In genomic region chrX:123450217-123450616, GRCh38 we compare ENCODE assay signal across 10 cellular contexts.
DNase-seq lines count a peak whose midpoint lies in the region; FAIRE-seq and TF ChIP-seq lines count a peak whose summit lies in the region.
"Had no signal": no experiment of that assay in that cellular context is flagged by ENCODE, and none has a peak within 500 bp of the region (broad histone marks: within the 10 kb centered on the region; RNA-seq: fewer than 3 reads in every experiment).

No MANE protein-coding gene starts in this region.

- no peak overlapping the region for H3K27ac ChIP-seq in H1 (ENCODE audit: low read depth, low read length)
- H3K27ac ChIP-seq: upper lobe of left lung had no signal

- H3K4me2 ChIP-seq in H1 (ENCODE audit: insufficient read depth in 1 of 2, low read depth in 2 of 2, low read length in 2 of 2) = no peak overlapping the region

- H3K4me1 ChIP-seq in H1 (replicated peaks in 1 of 4; ENCODE audit: control insufficient read depth in 3 of 4, insufficient read depth in 4 of 4, low read length in 3 of 4) = no peaks in the 10 kb centered on the region
- H3K4me1 ChIP-seq: upper lobe of left lung had no signal

- no peak overlapping the region for H3K4me3 ChIP-seq in H1 (ENCODE audit: extremely low read depth in 1 of 4, insufficient read depth in 2 of 4, low read depth in 3 of 4, low read length in 4 of 4)
- H3K4me3 ChIP-seq: upper lobe of left lung had no signal

- H3K23me2 ChIP-seq in H1 (ENCODE audit: low read depth, low read length) = no peaks in the 10 kb centered on the region

- no peak overlapping the region for H3K4me3 Mint-ChIP-seq in progenitor cell of endocrine pancreas (ENCODE audit: low read depth)

- DNase-seq in NCI-H748 (lab: John Stamatoyannopoulos, UW; ENCODE audit: unreplicated experiment) (peak; percentile 34), NCI-H748 treated with DMSO at 0.1 percent for 48 hours (lab: John Stamatoyannopoulos, UW) (no peak), Kasumi-1 (lab: John Stamatoyannopoulos, UW) (peak; percentile 1), H1 (ENCODE audit: low read depth in 1 of 2, low spot score in 2 of 2) (no peak), progenitor cell of endocrine pancreas (ENCODE audit: low spot score, unreplicated experiment) (no peak), NCI-H446 treated with DMSO at 0.1 percent for 48 hours (lab: John Stamatoyannopoulos, UW) (no peak), NK-92 (lab: John Stamatoyannopoulos, UW; ENCODE audit: unreplicated experiment) (no peak), mucosa of gallbladder (ENCODE audit: low spot score) (no peak)
- DNase-seq: foreskin melanocyte, upper lobe of left lung had no signal

- peak; percentile 59 to 68 for TF ChIP-seq RAD21 in H1 (IDR thresholded peaks at IDR 0.05 in 1 of 2, conservative IDR thresholded peaks at IDR 0.05 in 1 of 2; ENCODE audit: low read depth in 2 of 2, low read length in 2 of 2)

- H3K36me3 ChIP-seq in H1 (ENCODE audit: control insufficient read depth in 2 of 4, insufficient read depth in 4 of 4, low read length in 3 of 4) = no peaks in the 10 kb centered on the region
- H3K36me3 ChIP-seq: upper lobe of left lung had no signal

- no peak overlapping the region for H2BK12ac ChIP-seq in H1 (ENCODE audit: low read depth, low read length)

- TF ChIP-seq CTCF in H1 (IDR thresholded peaks at IDR 0.05; ENCODE audit: control extremely low read depth in 1 of 3, insufficient read depth in 1 of 3, low read depth in 1 of 3, low read length in 3 of 3) = peak in 2 of 3 experiments; percentile 34 to 42; a peak in 2 of 4 replicates
- peak; percentile 50 for TF ChIP-seq CTCF in progenitor cell of endocrine pancreas (IDR thresholded peaks at IDR 0.05; ENCODE audit: unreplicated experiment)

- H3K23ac ChIP-seq in H1 (ENCODE audit: insufficient read length) = no peak overlapping the region

- no peak overlapping the region for H2AK5ac ChIP-seq in H1 (ENCODE audit: low read depth, low read length)

- POLR2A ChIA-PET in H1 (lab: Charles Lee; ENCODE audit: partially characterized antibody) = no interaction called here

- peaks cover 14% of the 10 kb centered on the region for H3K4me1 Mint-ChIP-seq in progenitor cell of endocrine pancreas (ENCODE audit: low read depth)

- no peak overlapping the region for H3K56ac ChIP-seq in H1 (replicated peaks; ENCODE audit: insufficient read length, low read depth, low read length)

- peak; percentile 91 for FAIRE-seq in H1 (lab: Jason Lieb, UNC)

- no peak for TF ChIP-seq POLR2A in H1 (IDR thresholded peaks at IDR 0.05; ENCODE audit: control extremely low read depth in 1 of 2, low read depth in 2 of 2, low read length in 2 of 2)

- H3K79me1 ChIP-seq in H1 (ENCODE audit: low read depth, low read length) = no peaks in the 10 kb centered on the region

- no peak overlapping the region for H3K18ac ChIP-seq in H1 (ENCODE audit: extremely low read depth, low read length)

- no peak overlapping the region for H3K14ac ChIP-seq in H1 (ENCODE audit: insufficient read length)

- no peak overlapping the region for H2BK120ac ChIP-seq in H1 (replicated peaks; ENCODE audit: low read depth, low read length)

- no peaks in the 10 kb centered on the region for H3K9me3 ChIP-seq in H1 (ENCODE audit: insufficient read depth in 2 of 2, low read depth in 1 of 2, low read length in 1 of 2)
- H3K9me3 ChIP-seq: upper lobe of left lung had no signal

- no peak overlapping the region for H2BK20ac ChIP-seq in H1 (ENCODE audit: low read length)

- H2BK5ac ChIP-seq in H1 (ENCODE audit: low read depth, low read length) = no peak overlapping the region

- no peaks in the 10 kb centered on the region for H3K36me3 Mint-ChIP-seq in progenitor cell of endocrine pancreas (ENCODE audit: insufficient read depth)

- peaks cover 9% of the 10 kb centered on the region for H3K9me3 Mint-ChIP-seq in progenitor cell of endocrine pancreas (ENCODE audit: low read depth)

- H2BK15ac ChIP-seq in H1 (ENCODE audit: low read length) = no peak overlapping the region

- H3K9ac ChIP-seq in H1 (replicated peaks in 1 of 4; ENCODE audit: extremely low read depth in 1 of 4, low read depth in 3 of 4, low read length in 3 of 4) = no peak overlapping the region

- no peaks in the 10 kb centered on the region for H3K27me3 Mint-ChIP-seq in progenitor cell of endocrine pancreas

- no peak overlapping the region for H3K4ac ChIP-seq in H1 (replicated peaks; ENCODE audit: insufficient read length, low read depth, low read length)

- H4K91ac ChIP-seq in H1 (replicated peaks; ENCODE audit: insufficient read length, low read length) = no peak overlapping the region

- no peak overlapping the region for H3K27ac Mint-ChIP-seq in progenitor cell of endocrine pancreas

- CTCF ChIA-PET in H1 (lab: Charles Lee; ENCODE audit: partially characterized antibody) = interaction anchor here (0.6 to 2.1 kb wide), 9 partner anchors 9 to 384 kb away, joined by 3 to 8 read pairs (median 3); no protein-coding TSS in a partner anchor

- TF ChIP-seq EP300 in H1 (IDR thresholded peaks at IDR 0.05; ENCODE audit: borderline replicate concordance in 1 of 2, low read depth in 2 of 2, low read length in 2 of 2) = no peak

- no peaks in the 10 kb centered on the region for H3K27me3 ChIP-seq in H1 (replicated peaks in 1 of 4; ENCODE audit: control insufficient read depth in 3 of 4, extremely low read depth in 1 of 4, insufficient read depth in 3 of 4, low read length in 3 of 4)
- H3K27me3 ChIP-seq: upper lobe of left lung had no signal

- 27% methylated on average over 3 of the region's 3 CpGs; no CpG with 5 or more reads in 1 of the 2 experiments for WGBS in H1 (ENCODE audit: extremely low coverage in 1 of 2, insufficient coverage in 1 of 2, insufficient read length in 1 of 2, insufficient replicate concordance in 2 of 2, low coverage in 1 of 2, low lambda C conversion rate in 2 of 2, missing lambda C conversion rate in 1 of 2), 2 experiments

- no peak overlapping the region for H2AFZ ChIP-seq in H1 (ENCODE audit: low read length)

- no peaks in the 10 kb centered on the region for H4K20me1 ChIP-seq in H1 (replicated peaks in 1 of 2; ENCODE audit: control insufficient read depth in 1 of 2, insufficient read depth in 2 of 2, low read length in 2 of 2)

- no peak overlapping the region for H4K5ac ChIP-seq in H1 (ENCODE audit: insufficient read length, low read depth, low read length)

- H3K79me2 ChIP-seq in H1 (ENCODE audit: control insufficient read depth in 1 of 2, insufficient read depth in 2 of 2, low read length in 2 of 2) = no peaks in the 10 kb centered on the region

- no peak overlapping the region for H4K8ac ChIP-seq in H1 (ENCODE audit: extremely low read depth, insufficient read depth, low read length)

TF ChIP-seq in H1, 55 proteins besides CTCF, POLR2A, EP300 and RAD21:
- TF ChIP-seq KDM1A (IDR thresholded peaks at IDR 0.05; ENCODE audit: borderline replicate concordance, low read length) (no peak), PHF8 (conservative IDR thresholded peaks at IDR 0.05; ENCODE audit: low read depth, low read length) (no peak), FOSL1 (IDR thresholded peaks at IDR 0.05; ENCODE audit: insufficient read depth, low read depth, low read length) (no peak), TCF12 (IDR thresholded peaks at IDR 0.05; ENCODE audit: low read depth, low read length) (no peak), SIN3A (conservative IDR thresholded peaks at IDR 0.05 in 1 of 2, IDR thresholded peaks at IDR 0.05 in 1 of 2; ENCODE audit: low read depth in 1 of 2, low read length in 2 of 2) (no peak), RFX5 (IDR thresholded peaks at IDR 0.05; ENCODE audit: borderline replicate concordance, low read depth, low read length) (no peak), CREB1 (IDR thresholded peaks at IDR 0.05) (no peak), RBBP5 (IDR thresholded peaks at IDR 0.05; ENCODE audit: borderline replicate concordance, low read depth, low read length) (no peak), SUZ12 (IDR thresholded peaks at IDR 0.05; ENCODE audit: low read length) (no peak), BCL11A (IDR thresholded peaks at IDR 0.05; ENCODE audit: low read depth in 2 of 2, low read length in 2 of 2) (no peak), TBP (IDR thresholded peaks at IDR 0.05; ENCODE audit: low read depth, low read length) (no peak)
- TF ChIP-seq, protein P1, sequence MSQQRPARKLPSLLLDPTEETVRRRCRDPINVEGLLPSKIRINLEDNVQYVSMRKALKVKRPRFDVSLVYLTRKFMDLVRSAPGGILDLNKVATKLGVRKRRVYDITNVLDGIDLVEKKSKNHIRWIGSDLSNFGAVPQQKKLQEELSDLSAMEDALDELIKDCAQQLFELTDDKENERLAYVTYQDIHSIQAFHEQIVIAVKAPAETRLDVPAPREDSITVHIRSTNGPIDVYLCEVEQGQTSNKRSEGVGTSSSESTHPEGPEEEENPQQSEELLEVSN (IDR thresholded peaks at IDR 0.05) = no peak
- TF ChIP-seq, protein P2, sequence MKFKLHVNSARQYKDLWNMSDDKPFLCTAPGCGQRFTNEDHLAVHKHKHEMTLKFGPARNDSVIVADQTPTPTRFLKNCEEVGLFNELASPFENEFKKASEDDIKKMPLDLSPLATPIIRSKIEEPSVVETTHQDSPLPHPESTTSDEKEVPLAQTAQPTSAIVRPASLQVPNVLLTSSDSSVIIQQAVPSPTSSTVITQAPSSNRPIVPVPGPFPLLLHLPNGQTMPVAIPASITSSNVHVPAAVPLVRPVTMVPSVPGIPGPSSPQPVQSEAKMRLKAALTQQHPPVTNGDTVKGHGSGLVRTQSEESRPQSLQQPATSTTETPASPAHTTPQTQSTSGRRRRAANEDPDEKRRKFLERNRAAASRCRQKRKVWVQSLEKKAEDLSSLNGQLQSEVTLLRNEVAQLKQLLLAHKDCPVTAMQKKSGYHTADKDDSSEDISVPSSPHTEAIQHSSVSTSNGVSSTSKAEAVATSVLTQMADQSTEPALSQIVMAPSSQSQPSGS (IDR thresholded peaks at IDR 0.05; ENCODE audit: low read length) = no peak

Comparison
In these comparisons a context has a peak if more than half of its experiments do, and no peak if none do; other contexts are left out.
1. DNase-seq: peak in NCI-H748 (single experiment) and Kasumi-1 (2 of 2); none in NCI-H748 treated with DMSO at 0.1 percent for 48 hours (single experiment), H1 (0 of 2), progenitor cell of endocrine pancreas (single experiment), NCI-H446 treated with DMSO at 0.1 percent for 48 hours (single experiment), NK-92 (single experiment) and mucosa of gallbladder (single experiment).